ENCODE assay signal across 15 cellular contexts in the genomic region with DNA sequence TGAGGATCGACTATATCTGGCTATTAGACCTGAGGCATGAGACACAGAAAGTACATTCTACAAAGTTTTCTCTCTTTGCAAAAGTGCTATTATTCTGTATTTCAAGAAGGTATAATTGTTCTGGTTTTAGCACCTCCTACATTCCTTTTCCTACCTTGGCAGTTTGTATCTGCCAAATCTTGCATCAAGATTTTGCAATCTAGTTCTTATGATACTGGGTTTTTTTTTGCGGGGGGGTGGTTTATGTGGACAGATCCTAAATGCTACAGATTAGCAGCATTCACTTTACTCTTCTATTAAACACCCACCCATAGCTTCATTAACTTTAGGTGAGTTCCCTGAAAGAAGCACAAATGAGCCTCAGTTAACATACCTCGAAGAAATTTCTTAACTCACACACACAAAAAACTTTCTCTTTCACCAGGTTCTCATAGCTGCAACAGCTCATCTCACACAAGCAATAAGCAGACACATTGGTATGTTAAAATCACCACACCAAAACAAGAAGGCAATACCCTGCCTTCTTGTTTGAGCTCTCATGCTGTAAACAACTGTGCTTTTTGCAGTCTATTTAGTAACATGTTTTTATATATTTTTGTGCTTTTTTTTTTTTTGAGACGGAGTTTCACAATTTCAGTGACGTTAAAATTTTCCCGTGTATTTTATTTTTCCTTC.
DNase-seq lines count a peak whose midpoint lies in the region; ATAC-seq, FAIRE-seq and TF ChIP-seq lines count a peak whose summit lies in the region.
"Had no signal": no experiment of that assay in that cellular context is flagged by ENCODE, and none has a peak within 500 bp of the region (broad histone marks: within the 10 kb centered on the region; RNA-seq: fewer than 3 reads in every experiment).

No MANE protein-coding gene starts in this region.

- H3K36me3 Mint-ChIP-seq in nephron (ENCODE audit: low read depth) = peaks cover 5% of the 10 kb centered on the region

- H3K27me3 ChIP-seq in MG63 = no peaks in the 10 kb centered on the region
- H3K27me3 ChIP-seq: pancreas had no signal

- peak overlapping the region; percentile 9 to 55 (median 53) for H3K4me3 Mint-ChIP-seq in nephron
- H3K4me3 Mint-ChIP-seq: stimulated activated naive CD8-positive, alpha-beta T cell treated with anti-CD3 and anti-CD28 coated beads, Interleukin-15, amount 100 ng/mL, for 72 hours had no signal

- H3K4me3 ChIP-seq in MG63 = peak overlapping the region; percentile 7; the same call in 1 of the 2 replicates
- peak overlapping the region; percentile 85 for H3K4me3 ChIP-seq in coronary artery

- CTCF ChIA-PET in GM10248 (lab: Yijun Ruan, JAX) = interaction anchor here (1.4 kb wide), 1 partner anchor 18 kb away, joined by 3 read pairs; no protein-coding TSS in a partner anchor

- peak overlapping the region; percentile 93 to 97 for H3K27ac ChIP-seq in coronary artery

- H3K9me3 ChIP-seq in MG63 = no peaks in the 10 kb centered on the region
- H3K9me3 ChIP-seq: pancreas had no signal

- POLR2A ChIA-PET in GM10248 (lab: Yijun Ruan, JAX) = no interaction called here

- peaks cover 34% of the 10 kb centered on the region for H3K4me1 Mint-ChIP-seq in nephron

- H3K27ac Mint-ChIP-seq in nephron = peak overlapping the region in 2 of 3 experiments; percentile 40 to 50
- H3K27ac Mint-ChIP-seq: activated T-cell treated with anti-CD3 and anti-CD28 coated beads, Interleukin-2, amount 50 U/mL, for 72 hours had no signal

- peaks cover 4% of the 10 kb centered on the region for H3K9me3 Mint-ChIP-seq in nephron
- H3K9me3 Mint-ChIP-seq: activated T-cell treated with anti-CD3 and anti-CD28 coated beads, Interleukin-2, amount 50 U/mL, for 72 hours; stimulated activated naive CD8-positive, alpha-beta T cell treated with anti-CD3 and anti-CD28 coated beads, Interleukin-15, amount 100 ng/mL, for 72 hours had no signal

- no peak for TF ChIP-seq CTCF in coronary artery (IDR thresholded peaks at IDR 0.05)
- no peak for TF ChIP-seq CTCF in nephron (IDR thresholded peaks at IDR 0.05; ENCODE audit: unreplicated experiment in 3 of 3)
- TF ChIP-seq CTCF in GM10248 (IDR thresholded peaks at IDR 0.05; ENCODE audit: control extremely low read depth, extremely low read depth, low read depth, missing control alignments) = no peak

- ATAC-seq in HG02840 (IDR thresholded peaks at IDR 0.05; ENCODE audit: low FRiP score, unreplicated experiment) = no peak
- ATAC-seq: activated T-cell treated with anti-CD3 and anti-CD28 coated beads, Interleukin-2, amount 50 U/mL, for 72 hours; pancreas; stimulated activated naive CD8-positive, alpha-beta T cell treated with anti-CD3 and anti-CD28 coated beads, Interleukin-15, amount 100 ng/mL, for 72 hours had no signal

- DNase-seq in MG63 (no peak), coronary artery (ENCODE audit: low spot score) (no peak), 8988T (no peak), GM10248 (ENCODE audit: extremely low spot score) (no peak), dedifferentiated amniotic fluid mesenchymal stem cell (ENCODE audit: extremely low spot score) (no peak)
- DNase-seq: activated T-cell treated with anti-CD3 and anti-CD28 coated beads, Interleukin-2, amount 50 U/mL, for 72 hours; central memory CD4-positive, alpha-beta T cell; DMS79; foreskin melanocyte; Kasumi-1; pancreas; stimulated activated naive CD8-positive, alpha-beta T cell treated with anti-CD3 and anti-CD28 coated beads, Interleukin-15, amount 100 ng/mL, for 72 hours had no signal

- H3K36me3 ChIP-seq in MG63 = no peaks in the 10 kb centered on the region
- H3K36me3 ChIP-seq: pancreas had no signal

- peaks cover 3% of the 10 kb centered on the region for H3K27me3 Mint-ChIP-seq in nephron (ENCODE audit: low read depth)

- FAIRE-seq in A204.1 (lab: Jason Lieb, UNC) = peak; percentile 40
- FAIRE-seq: pancreas had no signal
